17 cellular contexts compared by ENCODE assay signal in genomic region chr6:25627001-25627400, GRCh38. TPM values are rescaled to one million over a fixed set of nuclear protein-coding genes. Genes with fewer than 3 reads are reported as not detected.
DNase-seq lines count a peak whose midpoint lies in the region; FAIRE-seq and TF ChIP-seq lines count a peak whose summit lies in the region.
"Had no signal": no experiment of that assay in that cellular context is flagged by ENCODE, and none has a peak within 500 bp of the region (broad histone marks: within the 10 kb centered on the region; RNA-seq: fewer than 3 reads in every experiment).

No MANE protein-coding gene starts in this region.

- no peak overlapping the region for H2BK15ac ChIP-seq in H1 (ENCODE audit: low read length)
- H2BK15ac ChIP-seq in mesendoderm (replicated peaks; ENCODE audit: low read depth): no peak overlapping the region

- H4K5ac ChIP-seq in H1 (ENCODE audit: insufficient read length, low read depth, low read length) (no peak overlapping the region), mesendoderm (ENCODE audit: low read length) (no peak overlapping the region)

- peak; percentile 57 for DNase-seq in NCI-H748 (lab: John Stamatoyannopoulos, UW; ENCODE audit: unreplicated experiment)
- no peak for DNase-seq in NCI-H748 treated with DMSO at 0.1 percent for 48 hours (lab: John Stamatoyannopoulos, UW)
- peak; percentile 32 to 71 for DNase-seq in NCI-H526 (lab: John Stamatoyannopoulos, UW)
- DNase-seq in H1 (ENCODE audit: low read depth in 1 of 2, low spot score in 2 of 2): no peak
- DNase-seq in mesendoderm: peak; percentile 65
- DNase-seq in NCI-H1436 treated with DMSO at 0.1 percent for 48 hours (lab: John Stamatoyannopoulos, UW): no peak
- no peak for DNase-seq in stimulated activated CD4-positive, alpha-beta T cell treated with anti-CD3 and anti-CD28 coated beads, Interleukin-4, amount 100 ng/mL, for 1 hour
- DNase-seq in dedifferentiated amniotic fluid mesenchymal stem cell (ENCODE audit: extremely low spot score): no peak
- DNase-seq: C1 segment of cervical spinal cord; DMS 273 treated with DMSO at 0.1 percent for 48 hours; NCI-H2081; NK-92 treated with Interleukin-12 subunit alpha and Interleukin-12 subunit beta, amount 100 ng/mL, for 24 hours had no signal

- H3K18ac ChIP-seq in H1 (ENCODE audit: extremely low read depth, low read length): no peak overlapping the region
- no peak overlapping the region for H3K18ac ChIP-seq in mesendoderm (ENCODE audit: low read length)

- no peaks in the 10 kb centered on the region for H3K9me3 ChIP-seq in H1 (ENCODE audit: insufficient read depth in 2 of 2, low read depth in 1 of 2, low read length in 1 of 2)
- H3K9me3 ChIP-seq: A549, SJSA1 had no signal

- no peak overlapping the region for H2BK20ac ChIP-seq in H1 (ENCODE audit: low read length)

- H3K23me2 ChIP-seq in H1 (ENCODE audit: low read depth, low read length): no peaks in the 10 kb centered on the region

- H3K36me3 ChIP-seq in H1 (ENCODE audit: control insufficient read depth in 2 of 4, insufficient read depth in 4 of 4, low read length in 3 of 4) (no peaks in the 10 kb centered on the region), mesendoderm (ENCODE audit: control insufficient read depth, insufficient read depth, low read length) (no peaks in the 10 kb centered on the region)
- H3K36me3 ChIP-seq: SJSA1 had no signal

- H3K56ac ChIP-seq in H1 (replicated peaks; ENCODE audit: insufficient read length, low read depth, low read length) (no peak overlapping the region), mesendoderm (ENCODE audit: low read length) (no peak overlapping the region)

- H3K4ac ChIP-seq in H1 (replicated peaks; ENCODE audit: insufficient read length, low read depth, low read length) (no peak overlapping the region), mesendoderm (ENCODE audit: low read depth, low read length) (no peak overlapping the region)

- no peak overlapping the region for H3K4me3 ChIP-seq in H1 (ENCODE audit: extremely low read depth in 1 of 4, insufficient read depth in 2 of 4, low read depth in 3 of 4, low read length in 4 of 4)
- H3K4me3 ChIP-seq in mesendoderm (ENCODE audit: low read length): no peak overlapping the region
- H3K4me3 ChIP-seq: A549, K562, SJSA1 had no signal

- peak in 1 of 2 experiments; percentile 4; a peak in 1 of 4 replicates for TF ChIP-seq RAD21 in H1 (IDR thresholded peaks at IDR 0.05 in 1 of 2, conservative IDR thresholded peaks at IDR 0.05 in 1 of 2; ENCODE audit: low read depth in 2 of 2, low read length in 2 of 2)

- H2AFZ ChIP-seq in H1 (ENCODE audit: low read length): no peak overlapping the region

- POLR2A ChIA-PET in H1 (lab: Charles Lee; ENCODE audit: partially characterized antibody): interaction anchor here (1.1 kb wide), 1 partner anchor 21 kb away, joined by 3 read pairs; no protein-coding TSS in a partner anchor

- no peak overlapping the region for H3K9ac ChIP-seq in H1 (replicated peaks in 1 of 4; ENCODE audit: extremely low read depth in 1 of 4, low read depth in 3 of 4, low read length in 3 of 4)
- H3K9ac ChIP-seq in mesendoderm (ENCODE audit: low read length): no peak overlapping the region

- no peak for TF ChIP-seq POLR2A in H1 (IDR thresholded peaks at IDR 0.05; ENCODE audit: control extremely low read depth in 1 of 2, low read depth in 2 of 2, low read length in 2 of 2)

- 0 out of 7 replicates have a peak, but pooled peaks cover 0 to 3% (median 0%) of the 10 kb centered on the region in 4 experiments for H3K27me3 ChIP-seq in H1 (replicated peaks in 1 of 4; ENCODE audit: control insufficient read depth in 3 of 4, extremely low read depth in 1 of 4, insufficient read depth in 3 of 4, low read length in 3 of 4)
- H3K27me3 ChIP-seq in mesendoderm (ENCODE audit: insufficient read depth, low read length, poor library complexity): no peaks in the 10 kb centered on the region
- H3K27me3 ChIP-seq: SJSA1 had no signal

- H3K23ac ChIP-seq in H1 (ENCODE audit: insufficient read length) (no peak overlapping the region), mesendoderm (ENCODE audit: low read length) (no peak overlapping the region)

- no peak for TF ChIP-seq EP300 in H1 (IDR thresholded peaks at IDR 0.05; ENCODE audit: borderline replicate concordance in 1 of 2, low read depth in 2 of 2, low read length in 2 of 2)

- no peak overlapping the region for H2AK5ac ChIP-seq in H1 (ENCODE audit: low read depth, low read length)
- no peak overlapping the region for H2AK5ac ChIP-seq in mesendoderm (ENCODE audit: low read length)

- no peak overlapping the region for H4K91ac ChIP-seq in H1 (replicated peaks; ENCODE audit: insufficient read length, low read length)

- H3K4me2 ChIP-seq in H1 (ENCODE audit: insufficient read depth in 1 of 2, low read depth in 2 of 2, low read length in 2 of 2): 0 out of 4 replicates have a peak overlapping the region, but pooled peaks of 1 of the 2 experiments have one; percentile 21
- no peak overlapping the region for H3K4me2 ChIP-seq in mesendoderm (ENCODE audit: low read length)
- H3K4me2 ChIP-seq: A549 had no signal

- no peak for TF ChIP-seq CTCF in H1 (IDR thresholded peaks at IDR 0.05; ENCODE audit: control extremely low read depth in 1 of 3, insufficient read depth in 1 of 3, low read depth in 1 of 3, low read length in 3 of 3)

- H2BK5ac ChIP-seq in H1 (ENCODE audit: low read depth, low read length): no peak overlapping the region
- H2BK5ac ChIP-seq in mesendoderm (ENCODE audit: low read length): no peak overlapping the region

- H2BK120ac ChIP-seq in H1 (replicated peaks; ENCODE audit: low read depth, low read length): no peak overlapping the region
- no peak overlapping the region for H2BK120ac ChIP-seq in mesendoderm (ENCODE audit: low read depth, low read length)

- WGBS in H1 (ENCODE audit: extremely low coverage in 1 of 2, insufficient coverage in 1 of 2, insufficient read length in 1 of 2, insufficient replicate concordance in 2 of 2, low coverage in 1 of 2, low lambda C conversion rate in 2 of 2, missing lambda C conversion rate in 1 of 2), 2 experiments: 67% methylated on average over 3 of the region's 3 CpGs; no CpG with 5 or more reads in 1 of the 2 experiments
- no CpG with 5 or more reads among the region's 3 CpGs for WGBS in mesendoderm (ENCODE audit: extremely low coverage, insufficient coverage, low lambda C conversion rate)

- CTCF ChIA-PET in H1 (lab: Charles Lee; ENCODE audit: partially characterized antibody): interaction anchor here (0.7 to 1.8 kb wide), 4 partner anchors 11 to 404 kb away, joined by 3 to 5 read pairs (median 4); no protein-coding TSS in a partner anchor

- H3K79me2 ChIP-seq in H1 (ENCODE audit: control insufficient read depth in 1 of 2, insufficient read depth in 2 of 2, low read length in 2 of 2) (no peaks in the 10 kb centered on the region), mesendoderm (ENCODE audit: control insufficient read depth, insufficient read depth, low read length) (no peaks in the 10 kb centered on the region)

- no peak overlapping the region for H3K27ac ChIP-seq in H1 (ENCODE audit: low read depth, low read length)
- H3K27ac ChIP-seq in mesendoderm (ENCODE audit: low read depth, low read length): no peak overlapping the region
- H3K27ac ChIP-seq: A549, SJSA1 had no signal

- no peak overlapping the region for H4K8ac ChIP-seq in H1 (ENCODE audit: extremely low read depth, insufficient read depth, low read length)
- no peak overlapping the region for H4K8ac ChIP-seq in mesendoderm (ENCODE audit: low read depth, low read length)

- H3K79me1 ChIP-seq in H1 (ENCODE audit: low read depth, low read length): no peaks in the 10 kb centered on the region
- no peaks in the 10 kb centered on the region for H3K79me1 ChIP-seq in mesendoderm (ENCODE audit: low read length)

- H4K20me1 ChIP-seq in H1 (replicated peaks in 1 of 2; ENCODE audit: control insufficient read depth in 1 of 2, insufficient read depth in 2 of 2, low read length in 2 of 2): no peaks in the 10 kb centered on the region

- no peak overlapping the region for H3K14ac ChIP-seq in H1 (ENCODE audit: insufficient read length)

- FAIRE-seq in H1 (lab: Jason Lieb, UNC): peak; percentile 76
- FAIRE-seq: A549, H54, K562 had no signal

- H3K4me1 ChIP-seq in H1 (replicated peaks in 1 of 4; ENCODE audit: control insufficient read depth in 3 of 4, insufficient read depth in 4 of 4, low read length in 3 of 4): peaks cover 0 to 23% (median 6%) of the 10 kb centered on the region in 4 experiments; a peak in 5 of 7 replicates
- H3K4me1 ChIP-seq in mesendoderm (ENCODE audit: control insufficient read depth, low read depth, low read length): peaks cover 6% of the 10 kb centered on the region
- H3K4me1 ChIP-seq: A549, SJSA1 had no signal

- H2BK12ac ChIP-seq in H1 (ENCODE audit: low read depth, low read length): no peak overlapping the region

TF ChIP-seq in H1, 55 proteins besides CTCF, POLR2A, EP300 and RAD21:
- TF ChIP-seq JUND (IDR thresholded peaks at IDR 0.05; ENCODE audit: low read length) (peak; percentile 35; the same call in 1 of the 2 replicates), SIN3A (conservative IDR thresholded peaks at IDR 0.05 in 1 of 2, IDR thresholded peaks at IDR 0.05 in 1 of 2; ENCODE audit: low read depth in 1 of 2, low read length in 2 of 2) (no peak), KDM1A (IDR thresholded peaks at IDR 0.05; ENCODE audit: borderline replicate concordance, low read length) (no peak), POU5F1 (IDR thresholded peaks at IDR 0.05; ENCODE audit: low read depth, low read length) (peak; percentile 76; the same call in 1 of the 2 replicates), HDAC2 (IDR thresholded peaks at IDR 0.05; ENCODE audit: borderline replicate concordance in 1 of 2, low read depth in 2 of 2, low read length in 2 of 2) (no peak)

RNA-seq across cellular contexts. Expression of gene SCGN, which starts 25.0 kb away (rescaled TPM):
- not detected in 2 replicates for total RNA-seq in H1 (2021; fragmentation: NEBNext Ultra II Directional; extraction: Animal tissue kit (Norgen Biotek cat#: 25700))
- polyA plus RNA-seq in H1 (2011; rRNA removed): not detected in 2 replicates
- not detected for polyA plus RNA-seq in H1 (2011; cell fraction: cytosol; rRNA removed)
- polyA plus RNA-seq in H1 (2011; cell fraction: nucleus; rRNA removed): not detected
- polyA plus RNA-seq in H1 (2012, experiment 1 of 2): not detected in 4 replicates
- not detected for polyA plus RNA-seq in H1 (2012, experiment 2 of 2)
- polyA plus RNA-seq in H1 (2013, experiment 1 of 2): not detected
- not detected for polyA plus RNA-seq in H1 (2013, experiment 2 of 2)
- not detected in 2 replicates for polyA minus RNA-seq in H1 (2011; rRNA and poly(A)+ RNA removed)
- not detected for polyA minus RNA-seq in H1 (2011; cell fraction: cytosol; rRNA and poly(A)+ RNA removed)
- not detected for polyA minus RNA-seq in H1 (2011; cell fraction: nucleus; rRNA and poly(A)+ RNA removed)
- not detected for polyA plus RNA-seq in mesendoderm (2013, experiment 1 of 2)
- polyA plus RNA-seq in mesendoderm (2013, experiment 2 of 2): not detected
- total RNA-seq: K562, NCI-H460, SJSA1 had no signal
- polyA plus RNA-seq: K562 had no signal

Comparison
In these comparisons a context has a peak if more than half of its experiments do, and no peak if none do; other contexts are left out.
1. DNase-seq: peak in NCI-H748 (single experiment), NCI-H526 (2 of 2) and mesendoderm (single experiment); none in NCI-H748 treated with DMSO at 0.1 percent for 48 hours (single experiment), H1 (0 of 2), NCI-H1436 treated with DMSO at 0.1 percent for 48 hours (single experiment), stimulated activated CD4-positive, alpha-beta T cell treated with anti-CD3 and anti-CD28 coated beads, Interleukin-4, amount 100 ng/mL, for 1 hour (single experiment) and dedifferentiated amniotic fluid mesenchymal stem cell (single experiment).